In the genomic region with DNA sequence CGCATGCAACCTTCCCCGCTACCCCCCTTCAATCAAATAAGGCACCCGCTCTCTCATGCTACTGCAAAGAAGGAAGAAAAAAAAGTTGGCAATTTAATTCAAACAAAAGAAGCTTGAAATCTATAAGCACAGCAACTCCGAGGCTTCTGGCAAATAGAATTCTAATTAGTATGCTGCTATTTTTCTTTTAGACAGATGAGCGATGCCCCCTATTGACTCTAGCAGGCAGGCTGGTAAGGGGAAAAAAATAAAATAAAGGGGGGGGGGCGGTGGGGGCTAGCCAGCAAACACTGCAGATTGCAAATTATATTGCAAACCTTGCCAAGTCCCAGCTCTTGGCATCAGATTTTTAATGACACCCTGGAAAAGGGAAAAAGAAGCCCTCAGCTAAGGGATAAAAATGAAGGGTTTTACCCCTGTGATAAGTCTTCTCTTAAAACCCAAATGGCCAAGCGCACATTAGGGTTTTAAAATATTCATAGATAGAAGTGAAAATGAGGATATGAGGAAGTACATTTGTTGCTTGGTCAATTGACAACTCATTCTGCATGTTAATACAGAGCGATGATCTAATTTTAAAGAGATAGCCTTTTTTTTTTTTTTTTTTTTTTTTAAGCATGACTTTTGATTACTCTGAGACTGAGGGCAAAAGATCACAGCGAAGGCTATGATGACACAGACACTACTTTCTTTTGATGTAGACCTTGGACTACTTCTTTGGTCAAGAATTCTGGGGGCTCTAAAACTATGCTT, we compare ENCODE assay signal across 10 cellular contexts.
DNase-seq lines count a peak whose midpoint lies in the region; ATAC-seq and TF ChIP-seq lines count a peak whose summit lies in the region.
"Had no signal": no experiment of that assay in that cellular context is flagged by ENCODE, and none has a peak within 500 bp of the region (broad histone marks: within the 10 kb centered on the region; RNA-seq: fewer than 3 reads in every experiment).

No MANE protein-coding gene starts in this region.

- no TSS peak for BruUV-seq in mammary epithelial cell (replicated peaks; lab: Mats Ljungman, UMichigan)

- intact Hi-C loops in mammary epithelial cell (cut with micrococcal nuclease), result loop anchor here (2.0 to 10.0 kb wide), 4 partner anchors 649 to 1914 kb away; no protein-coding TSS in a partner anchor

- H3K9me3 ChIP-seq in mammary epithelial cell (replicated peaks; ENCODE audit: insufficient read depth, low read length) (no peaks in the 10 kb centered on the region), neural cell (ENCODE audit: low read length) (no peaks in the 10 kb centered on the region)

- H3K36me3 Mint-ChIP-seq in activated CD4-positive, alpha-beta T cell treated with anti-CD3 and anti-CD28 coated beads, Interleukin-2, amount 10 ng/mL, durations not matched to agents 7 days and 5 days (ENCODE audit: low read depth), result no peaks in the 10 kb centered on the region

- no peak for TF ChIP-seq RAD21 in neural cell (conservative IDR thresholded peaks at IDR 0.05)

- H3K9ac ChIP-seq in mammary epithelial cell (ENCODE audit: insufficient read depth, low read length), result no peak overlapping the region
- no peak overlapping the region for H3K9ac ChIP-seq in neural cell (ENCODE audit: low read length)

- H3K36me3 ChIP-seq in mammary epithelial cell (ENCODE audit: insufficient read depth, low read length), result no peaks in the 10 kb centered on the region
- no peaks in the 10 kb centered on the region for H3K36me3 ChIP-seq in neural cell (ENCODE audit: insufficient read depth, low read length)

- no peaks in the 10 kb centered on the region for H3F3A ChIP-seq in neural cell (ENCODE audit: insufficient read depth, low read length, poor library complexity, severe bottlenecking)

- dilution Hi-C loops in mammary epithelial cell (cut with HindIII; ENCODE audit: low sequenced_read_pairs), result no loop called here

- no peak overlapping the region for H3K4me2 ChIP-seq in mammary epithelial cell (ENCODE audit: insufficient read depth, low read depth, low read length)
- no peak overlapping the region for H3K4me2 ChIP-seq in neural cell (ENCODE audit: low read length)

- H3K27ac Mint-ChIP-seq in activated CD4-positive, alpha-beta T cell treated with anti-CD3 and anti-CD28 coated beads, Interleukin-2, amount 10 ng/mL, durations not matched to agents 7 days and 5 days, result no peak overlapping the region

- ATAC-seq in GM18873 (IDR thresholded peaks at IDR 0.05; ENCODE audit: low FRiP score, unreplicated experiment), result no peak

- DNase-seq in EL (peak; percentile 28), NCI-H2081 (lab: John Stamatoyannopoulos, UW) (peak; percentile 48 to 79), mammary epithelial cell (no peak), mesenteric fat pad (ENCODE audit: low spot score) (no peak)
- no peak for DNase-seq in stimulated activated naive CD4-positive, alpha-beta T cell (lab: John Stamatoyannopoulos, UW)
- DNase-seq in activated CD4-positive, alpha-beta T cell treated with anti-CD3 and anti-CD28 coated beads, Interleukin-2, amount 10 ng/mL, durations not matched to agents 7 days and 5 days, result no peak
- DNase-seq: activated CD8-positive, alpha-beta memory T cell treated with anti-CD3 and anti-CD28 coated beads, Interleukin-2, amount 50 U/mL, for 48 hours; Right ventricle myocardium superior had no signal

- H3K9me2 ChIP-seq in neural cell (ENCODE audit: insufficient read depth, low read length), result no peaks in the 10 kb centered on the region

- H4K20me1 ChIP-seq in mammary epithelial cell (ENCODE audit: insufficient read depth, low read length) (no peaks in the 10 kb centered on the region), neural cell (ENCODE audit: insufficient read depth) (no peaks in the 10 kb centered on the region)

- no peak overlapping the region for H2AFZ ChIP-seq in mammary epithelial cell (ENCODE audit: low read depth, low read length)
- H2AFZ ChIP-seq in neural cell (ENCODE audit: low read depth, low read length), result no peak overlapping the region

- in situ Hi-C loops in mammary epithelial cell (cut with MboI; ENCODE audit: low sequenced_read_pairs in 2 of 2), result loop anchor here in 1 of 2 donors (25.0 kb wide), 1 partner anchor 199 kb away; no protein-coding TSS in a partner anchor

- H3K4me3 Mint-ChIP-seq in activated CD4-positive, alpha-beta T cell treated with anti-CD3 and anti-CD28 coated beads, Interleukin-2, amount 10 ng/mL, durations not matched to agents 7 days and 5 days, result no peak overlapping the region

- H3K4me3 ChIP-seq in mammary epithelial cell (replicated peaks in 1 of 3; ENCODE audit: insufficient read depth in 1 of 3, low read depth in 2 of 3, low read length in 3 of 3) (no peak overlapping the region), neural cell (ENCODE audit: low read length) (no peak overlapping the region)

- 57% methylated on average over 7 of the region's 9 CpGs for WGBS in mammary epithelial cell (ENCODE audit: low coverage, missing lambda C conversion rate)

- no peaks in the 10 kb centered on the region for H3K9me3 Mint-ChIP-seq in activated CD4-positive, alpha-beta T cell treated with anti-CD3 and anti-CD28 coated beads, Interleukin-2, amount 10 ng/mL, durations not matched to agents 7 days and 5 days

- no peaks in the 10 kb centered on the region for H3K4me1 Mint-ChIP-seq in activated CD4-positive, alpha-beta T cell treated with anti-CD3 and anti-CD28 coated beads, Interleukin-2, amount 10 ng/mL, durations not matched to agents 7 days and 5 days

- H3K27me3 Mint-ChIP-seq in activated CD4-positive, alpha-beta T cell treated with anti-CD3 and anti-CD28 coated beads, Interleukin-2, amount 10 ng/mL, durations not matched to agents 7 days and 5 days, result no peaks in the 10 kb centered on the region

- H3K79me2 ChIP-seq in mammary epithelial cell (ENCODE audit: insufficient read depth, low read length) (no peaks in the 10 kb centered on the region), neural cell (replicated peaks; ENCODE audit: insufficient read depth, low read length) (no peaks in the 10 kb centered on the region)

- TF ChIP-seq CTCF in mammary epithelial cell (conservative IDR thresholded peaks at IDR 0.05 in 1 of 2, IDR thresholded peaks at IDR 0.05 in 1 of 2; ENCODE audit: extremely low read depth in 1 of 2, insufficient read depth in 1 of 2, low read depth in 1 of 2, low read length in 2 of 2) (peak; percentile 12 to 39), neural cell (IDR thresholded peaks at IDR 0.05; ENCODE audit: poor library complexity, severe bottlenecking) (peak; percentile 15)

- no peak overlapping the region for H3K27ac ChIP-seq in mammary epithelial cell (ENCODE audit: insufficient read depth, low read depth, low read length)
- no peak overlapping the region for H3K27ac ChIP-seq in neural cell (ENCODE audit: low read length)

- H3K27me3 ChIP-seq in mammary epithelial cell (ENCODE audit: insufficient read depth, low read length), result peaks cover 4% of the 10 kb centered on the region
- H3K27me3 ChIP-seq in neural cell (ENCODE audit: insufficient read depth, low read depth, low read length), result no peaks in the 10 kb centered on the region

- CTCF ChIA-PET in mammary epithelial cell (lab: Charles Lee; ENCODE audit: low non-redundant PET), result no interaction called here
- CTCF ChIA-PET in activated CD4-positive, alpha-beta T cell treated with anti-CD3 and anti-CD28 coated beads, Interleukin-2, amount 10 ng/mL, durations not matched to agents 7 days and 5 days (lab: Charles Lee), result interaction anchor here (0.6 kb wide), 1 partner anchor 873 kb away, joined by 3 read pairs; no protein-coding TSS in a partner anchor

- no peaks in the 10 kb centered on the region for H3K4me1 ChIP-seq in mammary epithelial cell (ENCODE audit: insufficient read depth, low read length)

- POLR2A ChIA-PET in activated CD4-positive, alpha-beta T cell treated with anti-CD3 and anti-CD28 coated beads, Interleukin-2, amount 10 ng/mL, durations not matched to agents 7 days and 5 days (lab: Charles Lee), result no interaction called here

- TF ChIP-seq EP300 in neural cell (conservative IDR thresholded peaks at IDR 0.05; ENCODE audit: poor library complexity, severe bottlenecking), result no peak

TF ChIP-seq in neural cell, 6 proteins besides CTCF, POLR2A, EP300 and RAD21:
- TF ChIP-seq REST (IDR thresholded peaks at IDR 0.05; ENCODE audit: borderline replicate concordance) (no peak), SMC3 (conservative IDR thresholded peaks at IDR 0.05; ENCODE audit: poor library complexity) (no peak), POLR2AphosphoS5 (IDR thresholded peaks at IDR 0.05) (no peak), EZH2 (IDR thresholded peaks at IDR 0.05; ENCODE audit: borderline replicate concordance, insufficient read depth, low read length, poor library complexity, severe bottlenecking) (no peak), TAF1 (IDR thresholded peaks at IDR 0.05; ENCODE audit: low read depth) (no peak), MXI1 (conservative IDR thresholded peaks at IDR 0.05; ENCODE audit: poor library complexity, severe bottlenecking) (no peak)

Comparison
In these comparisons a context has a peak if more than half of its experiments do, and no peak if none do; other contexts are left out.
1. DNase-seq: peak in EL (single experiment) and NCI-H2081 (2 of 2); none in mammary epithelial cell (single experiment), stimulated activated naive CD4-positive, alpha-beta T cell (0 of 6), activated CD4-positive, alpha-beta T cell treated with anti-CD3 and anti-CD28 coated beads, Interleukin-2, amount 10 ng/mL, durations not matched to agents 7 days and 5 days (single experiment) and mesenteric fat pad (single experiment).